Comparison of ENCODE assay signal across 17 cellular contexts in genomic region chr11:45659031-45659817, GRCh38. TPM values are rescaled to one million over a fixed set of nuclear protein-coding genes. Genes with fewer than 3 reads are reported as not detected.
DNase-seq lines count a peak whose midpoint lies in the region; ATAC-seq and TF ChIP-seq lines count a peak whose summit lies in the region.
"Had no signal": no experiment of that assay in that cellular context is flagged by ENCODE, and none has a peak within 500 bp of the region (broad histone marks: within the 10 kb centered on the region; RNA-seq: fewer than 3 reads in every experiment).

No MANE protein-coding gene starts in this region.

- peak overlapping the region; percentile 51 for H2AK5ac ChIP-seq in trophoblast cell (ENCODE audit: low read length)

- H3K4me1 Mint-ChIP-seq in glutamatergic neuron (ENCODE audit: low read depth, unreplicated experiment) (peaks cover 54% of the 10 kb centered on the region), HFFc6 (ENCODE audit: low read depth) (peaks cover 27% of the 10 kb centered on the region)

- H3K9ac ChIP-seq in trophoblast cell (ENCODE audit: low read length), result no peak overlapping the region
- H3K9ac ChIP-seq in PC-3 (ENCODE audit: low read length), result no peak overlapping the region

- H3K27me3 ChIP-seq in left ventricle myocardium inferior (ENCODE audit: low read depth) (peaks cover 55% of the 10 kb centered on the region), trophoblast cell (ENCODE audit: insufficient read depth, low read length) (peaks cover 16% of the 10 kb centered on the region), upper lobe of right lung (peaks cover 76% of the 10 kb centered on the region), PC-3 (ENCODE audit: low read length) (peaks cover 51% of the 10 kb centered on the region)

- no peak overlapping the region for H4K91ac ChIP-seq in trophoblast cell (ENCODE audit: low read depth, low read length)

- no TSS peak for BruUV-seq in PC-3 (replicated peaks; lab: Mats Ljungman, UMichigan)

- H3K14ac ChIP-seq in trophoblast cell (ENCODE audit: low read length), result no peak overlapping the region

- H4K8ac ChIP-seq in trophoblast cell (ENCODE audit: low read depth, low read length), result no peak overlapping the region

- H3K4me1 ChIP-seq in left ventricle myocardium inferior (peaks cover 79% of the 10 kb centered on the region), trophoblast cell (ENCODE audit: control insufficient read depth in 1 of 2, insufficient read depth in 2 of 2, low read length in 2 of 2) (peaks cover 9 to 17% of the 10 kb centered on the region in 2 experiments), upper lobe of right lung (peaks cover 15% of the 10 kb centered on the region), PC-3 (ENCODE audit: insufficient read depth, low read length) (no peaks in the 10 kb centered on the region)

- H3K36me3 Mint-ChIP-seq in glutamatergic neuron (ENCODE audit: unreplicated experiment) (no peaks in the 10 kb centered on the region), HFFc6 (ENCODE audit: low read depth) (no peaks in the 10 kb centered on the region)
- H3K36me3 Mint-ChIP-seq: natural killer cell treated with Interleukin-12 subunit alpha and Interleukin-12 subunit beta and Interleukin-15 and Interleukin-18, amount 100 ng/mL, for 72 hours; T-cell had no signal

- H3K9me3 Mint-ChIP-seq in glutamatergic neuron (ENCODE audit: unreplicated experiment) (peaks cover 9% of the 10 kb centered on the region), HFFc6 (no peaks in the 10 kb centered on the region)
- H3K9me3 Mint-ChIP-seq: activated T-helper 17 cell treated with anti-CD3 and anti-CD28 coated beads, Interleukin-2, amount 50 U/mL, for 72 hours; natural killer cell treated with Interleukin-12 subunit alpha and Interleukin-12 subunit beta and Interleukin-15 and Interleukin-18, amount 100 ng/mL, for 72 hours; T-cell had no signal

- H3K36me3 ChIP-seq in left ventricle myocardium inferior, result no peaks in the 10 kb centered on the region
- no peaks in the 10 kb centered on the region for H3K36me3 ChIP-seq in trophoblast cell (ENCODE audit: control insufficient read depth in 1 of 2, insufficient read depth in 2 of 2, low read length in 2 of 2)
- H3K36me3 ChIP-seq in upper lobe of right lung, result no peaks in the 10 kb centered on the region
- no peaks in the 10 kb centered on the region for H3K36me3 ChIP-seq in PC-3 (ENCODE audit: low read depth, low read length)

- H3K79me2 ChIP-seq in trophoblast cell (ENCODE audit: control insufficient read depth, insufficient read depth, low read length, poor library complexity) (no peaks in the 10 kb centered on the region), PC-3 (ENCODE audit: low read length) (no peaks in the 10 kb centered on the region)

- no peak overlapping the region for H3K4ac ChIP-seq in trophoblast cell (ENCODE audit: low read depth, low read length)

- CTCF ChIA-PET in PC-3 (lab: Charles Lee), result no interaction called here

- H3K79me1 ChIP-seq in trophoblast cell (ENCODE audit: low read length), result no peaks in the 10 kb centered on the region

- TF ChIP-seq CTCF in left ventricle myocardium inferior (IDR thresholded peaks at IDR 0.05; ENCODE audit: borderline replicate concordance) (no peak), glutamatergic neuron (IDR thresholded peaks at IDR 0.05; ENCODE audit: partially characterized antibody, unreplicated experiment) (no peak), upper lobe of right lung (IDR thresholded peaks at IDR 0.05) (no peak), HFFc6 (IDR thresholded peaks at IDR 0.05) (no peak), PC-3 (conservative IDR thresholded peaks at IDR 0.05; ENCODE audit: low read depth, low read length) (no peak)

- H2AFZ ChIP-seq in trophoblast cell (ENCODE audit: insufficient read depth, low read length, poor library complexity) (no peak overlapping the region), PC-3 (ENCODE audit: low read length) (no peak overlapping the region)

- no peak overlapping the region for H3K23ac ChIP-seq in trophoblast cell (ENCODE audit: low read length)

- H3K4me2 ChIP-seq in trophoblast cell (ENCODE audit: low read length) (no peak overlapping the region), PC-3 (ENCODE audit: low read length) (no peak overlapping the region)

- no peak overlapping the region for H2BK120ac ChIP-seq in trophoblast cell (ENCODE audit: insufficient read depth, low read length, poor library complexity)

- H3F3A ChIP-seq in PC-3 (ENCODE audit: low read length, unreplicated experiment), result no peaks in the 10 kb centered on the region

- H3K18ac ChIP-seq in trophoblast cell (ENCODE audit: low read length), result no peak overlapping the region

- ATAC-seq in left cardiac atrium (no peak), upper lobe of right lung (no peak), PC-3 (no peak)

- H2BK12ac ChIP-seq in trophoblast cell (ENCODE audit: low read length), result no peak overlapping the region

- POLR2A ChIA-PET in PC-3 (lab: Charles Lee; ENCODE audit: unreplicated experiment), result no interaction called here

- H3K27me3 Mint-ChIP-seq in glutamatergic neuron (ENCODE audit: unreplicated experiment) (peaks cover 7% of the 10 kb centered on the region), HFFc6 (ENCODE audit: insufficient read depth) (peaks cover 14% of the 10 kb centered on the region)

- no peaks in the 10 kb centered on the region for H3K9me2 ChIP-seq in PC-3 (replicated peaks; ENCODE audit: low read length)

- H3K9me3 ChIP-seq in left ventricle myocardium inferior (replicated peaks) (no peaks in the 10 kb centered on the region), trophoblast cell (ENCODE audit: insufficient read depth, low read depth, low read length) (no peaks in the 10 kb centered on the region), upper lobe of right lung (no peaks in the 10 kb centered on the region), PC-3 (ENCODE audit: low read length) (no peaks in the 10 kb centered on the region)
- H3K9me3 ChIP-seq: Caco-2 had no signal

- no CpG with 5 or more reads among the region's 15 CpGs for WGBS in trophoblast cell (ENCODE audit: extremely low coverage, insufficient coverage, insufficient read length)

- intact Hi-C loops in left ventricle myocardium inferior (cut with micrococcal nuclease) (no loop called here), left cardiac atrium (cut with DNase I) (loop anchor here (5.0 to 10.0 kb wide), 5 partner anchors 104 to 287 kb away; no protein-coding TSS in a partner anchor), upper lobe of right lung (cut with DNase I) (no loop called here), PC-3 (cut with micrococcal nuclease) (no loop called here)

- no peaks in the 10 kb centered on the region for H4K20me1 ChIP-seq in PC-3 (ENCODE audit: low read length)

- H2BK5ac ChIP-seq in trophoblast cell (ENCODE audit: low read depth, low read length, poor library complexity), result no peak overlapping the region

- H4K12ac ChIP-seq in trophoblast cell (ENCODE audit: low read depth, low read length), result no peak overlapping the region

- peak overlapping the region; percentile 85 for H3K27ac ChIP-seq in left ventricle myocardium inferior (replicated peaks)
- H3K27ac ChIP-seq in trophoblast cell (ENCODE audit: low read depth, low read length), result no peak overlapping the region
- peak overlapping the region; percentile 56 for H3K27ac ChIP-seq in upper lobe of right lung
- no peak overlapping the region for H3K27ac ChIP-seq in PC-3 (ENCODE audit: low read length)
- H3K27ac ChIP-seq: VCaP had no signal

- DNase-seq in left ventricle myocardium inferior (no peak), left cardiac atrium (no peak), glutamatergic neuron (no peak), trophoblast cell (no peak), upper lobe of right lung (peak; percentile 48), HFFc6 (no peak), PC-3 (no peak)
- no peak for DNase-seq in stimulated activated CD8-positive, alpha-beta memory T cell treated with anti-CD3 and anti-CD28 coated beads, Interleukin-4, amount 100 ng/mL, for 48 hours
- DNase-seq: activated CD8-positive, alpha-beta memory T cell treated with anti-CD3 and anti-CD28 coated beads for 24 hours; Caco-2; GF-D8; NCI-H82; stimulated activated CD4-positive, alpha-beta T cell treated with anti-CD3 and anti-CD28 coated beads, Interleukin-4, amount 100 ng/mL, for 24 hours; T-cell had no signal

- H3K4me3 Mint-ChIP-seq in glutamatergic neuron (ENCODE audit: unreplicated experiment), result peak overlapping the region; percentile 52
- H3K4me3 Mint-ChIP-seq in HFFc6, result no peak overlapping the region
- H3K4me3 Mint-ChIP-seq: activated T-helper 17 cell treated with anti-CD3 and anti-CD28 coated beads, Interleukin-2, amount 50 U/mL, for 72 hours; natural killer cell treated with Interleukin-12 subunit alpha and Interleukin-12 subunit beta and Interleukin-15 and Interleukin-18, amount 100 ng/mL, for 72 hours; T-cell had no signal

- peak overlapping the region; percentile 36 for H3K4me3 ChIP-seq in left ventricle myocardium inferior
- H3K4me3 ChIP-seq in trophoblast cell (ENCODE audit: low read depth, low read length), result no peak overlapping the region
- no peak overlapping the region for H3K4me3 ChIP-seq in upper lobe of right lung
- H3K4me3 ChIP-seq in PC-3 (ENCODE audit: low read length), result no peak overlapping the region

- H3K27ac Mint-ChIP-seq in glutamatergic neuron (ENCODE audit: unreplicated experiment), result peak overlapping the region; percentile 75
- no peak overlapping the region for H3K27ac Mint-ChIP-seq in HFFc6
- H3K27ac Mint-ChIP-seq: activated T-helper 17 cell treated with anti-CD3 and anti-CD28 coated beads, Interleukin-2, amount 50 U/mL, for 72 hours; natural killer cell treated with Interleukin-12 subunit alpha and Interleukin-12 subunit beta and Interleukin-15 and Interleukin-18, amount 100 ng/mL, for 72 hours; T-cell had no signal

RNA-seq across cellular contexts. Expression of gene CHST1, which starts 6.2 kb away (rescaled TPM):
- total RNA-seq in left ventricle myocardium inferior, result 2.9 TPM
- 1 to 10 TPM; 3.2 to 3.5 TPM for total RNA-seq in left cardiac atrium
- 59.2 TPM for total RNA-seq in glutamatergic neuron (ENCODE audit: unreplicated experiment)
- polyA plus RNA-seq in trophoblast cell (2013), result 2.3 and 2.4 TPM in 2 replicates
- total RNA-seq in upper lobe of right lung, result 4.9 TPM
- under 1 TPM in 3 of 6 experiments, not detected in 3; 0.09 to 0.14 (median 0.12) TPM for total RNA-seq in HFFc6 (2021; fragmentation: NEBNext Ultra II Directional; extraction: Animal tissue kit (Norgen Biotek cat#: 25700))
- not detected in 2 replicates for total RNA-seq in PC-3 (2014; rRNA removed)
- total RNA-seq: activated T-helper 17 cell treated with anti-CD3 and anti-CD28 coated beads, Interleukin-2, amount 50 U/mL, for 72 hours; Caco-2; natural killer cell treated with Interleukin-12 subunit alpha and Interleukin-12 subunit beta and Interleukin-15 and Interleukin-18, amount 100 ng/mL, for 72 hours had no signal

Comparison
In these comparisons a context has a peak if more than half of its experiments do, and no peak if none do; other contexts are left out.
1. intact Hi-C loops: an anchor here in left cardiac atrium (5.0 to 10.0 kb wide); none called in left ventricle myocardium inferior, upper lobe of right lung and PC-3.
2. H3K27ac ChIP-seq: peak in left ventricle myocardium inferior (single experiment) and upper lobe of right lung (single experiment); none in trophoblast cell (single experiment) and PC-3 (single experiment).
3. RNA of gene CHST1, which starts 6.2 kb away (total RNA-seq): 59.2 TPM in glutamatergic neuron (single experiment); 4.9 TPM in upper lobe of right lung (single experiment), 3.2 to 3.5 TPM in left cardiac atrium, 2.9 TPM in left ventricle myocardium inferior (single experiment), 0.09 to 0.14 TPM in HFFc6 and not detected in PC-3; every median in the first group is over 10 times any median in the second.